ENCODE assay signal across 19 cellular contexts in genomic region chr13:51557423-51557822, GRCh38. TPM values are rescaled to one million over a fixed set of nuclear protein-coding genes. Genes with fewer than 3 reads are reported as not detected.
A peak's percentile ranks its signal among the peaks of the same experiment; 100 is the strongest.
DNase-seq lines count a peak whose midpoint lies in the region; ATAC-seq and TF ChIP-seq lines count a peak whose summit lies in the region.
"Had no signal": no experiment of that assay in that cellular context is flagged by ENCODE, and none has a peak within 500 bp of the region (broad histone marks: within the 10 kb centered on the region; RNA-seq: fewer than 3 reads in every experiment).

No MANE protein-coding gene starts in this region.

- no peak for TF ChIP-seq CTCF in Calu3 (IDR thresholded peaks at IDR 0.05; ENCODE audit: unreplicated experiment)
- no peak for TF ChIP-seq CTCF in PC-9 (conservative IDR thresholded peaks at IDR 0.05)
- no peak for TF ChIP-seq CTCF in coronary artery (IDR thresholded peaks at IDR 0.05)
- TF ChIP-seq CTCF in sigmoid colon (IDR thresholded peaks at IDR 0.05): no peak
- TF ChIP-seq CTCF in thyroid gland (IDR thresholded peaks at IDR 0.05): no peak

- H2AFZ ChIP-seq in PC-9: peak overlapping the region; percentile 50; the same call in 1 of the 2 replicates
- H2AFZ ChIP-seq: hepatocyte had no signal

- TF ChIP-seq POLR2A in sigmoid colon (IDR thresholded peaks at IDR 0.05) (no peak), thyroid gland (IDR thresholded peaks at IDR 0.05) (no peak)

- 88 to 90% methylated on average over 3 of the region's 3 CpGs for WGBS in sigmoid colon, 2 donors
- 87 to 95% methylated on average over 3 of the region's 3 CpGs for WGBS in thyroid gland, 2 donors

- no peaks in the 10 kb centered on the region for H3F3A ChIP-seq in PC-9 (ENCODE audit: insufficient read depth, low read depth)

- DNase-seq in Calu3 (no peak), PC-9 (no peak), coronary artery (ENCODE audit: low spot score) (no peak), sigmoid colon (no peak), thyroid gland (no peak), NOMO-1 treated with DMSO at 0.1 percent for 48 hours (lab: John Stamatoyannopoulos, UW; ENCODE audit: unreplicated experiment) (no peak)
- DNase-seq: activated CD4-positive, alpha-beta T cell treated with anti-CD3 and anti-CD28 coated beads, Interleukin-2, amount 50 U/mL, for 4 hours; activated naive CD4-positive, alpha-beta T cell; CD4-positive, alpha-beta memory T cell; cerebellar nuclear complex; kidney; NCI-H2081 treated with DMSO at 0.1 percent for 48 hours; stimulated activated CD4-positive, alpha-beta T cell treated with anti-CD3 and anti-CD28 coated beads, Interleukin-2, amount 100 ng/mL, for 48 hours; T-cell had no signal

- H4K20me1 ChIP-seq in PC-9 (ENCODE audit: insufficient read depth): no peaks in the 10 kb centered on the region

- TF ChIP-seq EP300 in sigmoid colon (IDR thresholded peaks at IDR 0.05): no peak

- peaks cover 5% of the 10 kb centered on the region for H3K36me3 Mint-ChIP-seq in Calu3 (ENCODE audit: insufficient read depth, unreplicated experiment)
- H3K36me3 Mint-ChIP-seq: CD4-positive, alpha-beta memory T cell; T-cell had no signal

- peaks cover 3% of the 10 kb centered on the region for H3K9me3 Mint-ChIP-seq in Calu3 (ENCODE audit: low read depth, unreplicated experiment)

- peak overlapping the region; percentile 22 for H3K4me3 Mint-ChIP-seq in Calu3 (ENCODE audit: low read depth, unreplicated experiment)
- H3K4me3 Mint-ChIP-seq: CD4-positive, alpha-beta memory T cell; memory B cell; natural killer cell treated with Interleukin-12 subunit alpha and Interleukin-12 subunit beta and Interleukin-15 and Interleukin-18, amount 100 ng/mL, for 72 hours; T-cell had no signal

- no peaks in the 10 kb centered on the region for H3K27me3 ChIP-seq in PC-9 (ENCODE audit: insufficient read depth, low read depth)
- H3K27me3 ChIP-seq in sigmoid colon: no peaks in the 10 kb centered on the region
- H3K27me3 ChIP-seq in thyroid gland: no peaks in the 10 kb centered on the region
- H3K27me3 ChIP-seq: hepatocyte had no signal

- no peaks in the 10 kb centered on the region for H3K27me3 Mint-ChIP-seq in Calu3 (ENCODE audit: unreplicated experiment)

- H3K4me2 ChIP-seq in PC-9: peak overlapping the region; percentile 63
- H3K4me2 ChIP-seq: hepatocyte had no signal

- H3K27ac Mint-ChIP-seq in Calu3 (ENCODE audit: unreplicated experiment): no peak overlapping the region
- H3K27ac Mint-ChIP-seq: CD4-positive, alpha-beta memory T cell; memory B cell; T-cell had no signal

- BruUV-seq in Calu3 (replicated peaks; lab: Mats Ljungman, UMichigan): no TSS peak
- no TSS peak for BruUV-seq in PC-9 (replicated peaks; lab: Mats Ljungman, UMichigan)

- H3K36me3 ChIP-seq in PC-9 (ENCODE audit: low read depth) (no peaks in the 10 kb centered on the region), sigmoid colon (no peaks in the 10 kb centered on the region), thyroid gland (no peaks in the 10 kb centered on the region)

- H3K4me1 ChIP-seq in PC-9 (replicated peaks; ENCODE audit: insufficient read depth) (peaks cover 11% of the 10 kb centered on the region), sigmoid colon (peaks cover 0 to 12% (median 2%) of the 10 kb centered on the region in 4 donors), thyroid gland (peaks cover 3 to 20% of the 10 kb centered on the region in 2 donors)

- H3K9me3 ChIP-seq in PC-9 (ENCODE audit: insufficient read depth, low read depth) (no peaks in the 10 kb centered on the region), sigmoid colon (no peaks in the 10 kb centered on the region), thyroid gland (no peaks in the 10 kb centered on the region)

- intact Hi-C loops in Calu3 (cut with micrococcal nuclease; ENCODE audit: unreplicated experiment): no loop called here
- intact Hi-C loops in PC-9 (cut with micrococcal nuclease; ENCODE audit: unreplicated experiment): no loop called here
- intact Hi-C loops in sigmoid colon (cut with DNase I): no loop called here
- intact Hi-C loops in thyroid gland (cut with DNase I): no loop called here

- ATAC-seq in HG03159 (IDR thresholded peaks at IDR 0.05; ENCODE audit: unreplicated experiment) (no peak), GM18861 (IDR thresholded peaks at IDR 0.05; ENCODE audit: unreplicated experiment) (no peak)
- ATAC-seq: T-cell had no signal

- no peak overlapping the region for H3K27ac ChIP-seq in PC-9
- peak overlapping the region in 1 of 2 donors; percentile 47 for H3K27ac ChIP-seq in coronary artery
- peak overlapping the region in 3 of 4 donors; percentile 32 to 56 (median 44) for H3K27ac ChIP-seq in sigmoid colon
- peak overlapping the region in 1 of 3 donors; percentile 21 for H3K27ac ChIP-seq in thyroid gland
- H3K27ac ChIP-seq: hepatocyte had no signal

- POLR2A ChIA-PET in PC-9 (lab: Charles Lee; ENCODE audit: unreplicated experiment): no interaction called here

- H3K4me3 ChIP-seq in PC-9: no peak overlapping the region
- H3K4me3 ChIP-seq in coronary artery: peak overlapping the region; percentile 5
- H3K4me3 ChIP-seq in sigmoid colon: no peak overlapping the region
- no peak overlapping the region for H3K4me3 ChIP-seq in thyroid gland (replicated peaks in 1 of 3)
- H3K4me3 ChIP-seq: hepatocyte had no signal

- no peaks in the 10 kb centered on the region for H3K79me2 ChIP-seq in PC-9 (ENCODE audit: low read depth)
- H3K79me2 ChIP-seq: hepatocyte had no signal

- CTCF ChIA-PET in Calu3 (lab: Charles Lee) (no interaction called here), PC-9 (lab: Charles Lee) (no interaction called here)

- H3K4me1 Mint-ChIP-seq in Calu3 (ENCODE audit: low read depth, unreplicated experiment): peaks cover 18% of the 10 kb centered on the region

- no peaks in the 10 kb centered on the region for H3K9me2 ChIP-seq in PC-9 (ENCODE audit: insufficient read depth)

RNA-seq across cellular contexts. Expression of gene WDFY2, which starts 26.8 kb away (rescaled TPM):
- total RNA-seq in Calu3 (2022) (5.9 and 6.3 TPM in 2 replicates), PC-9 (2021) (14.1 and 14.3 TPM in 2 replicates), sigmoid colon (10 to 100 TPM in 2 of 4 donors, 1 to 10 TPM in 2; 7.3 to 18.3 (median 9.9) TPM), thyroid gland (10 to 100 TPM; 15.8 to 23.9 (median 20.9) TPM)
- polyA plus RNA-seq in sigmoid colon: 1 to 10 TPM in 1 of 3 donors, under 1 TPM in 2; 0.60 to 2.7 (median 0.92) TPM
